ENCODE assay signal across 1 cellular context in the genomic region with DNA sequence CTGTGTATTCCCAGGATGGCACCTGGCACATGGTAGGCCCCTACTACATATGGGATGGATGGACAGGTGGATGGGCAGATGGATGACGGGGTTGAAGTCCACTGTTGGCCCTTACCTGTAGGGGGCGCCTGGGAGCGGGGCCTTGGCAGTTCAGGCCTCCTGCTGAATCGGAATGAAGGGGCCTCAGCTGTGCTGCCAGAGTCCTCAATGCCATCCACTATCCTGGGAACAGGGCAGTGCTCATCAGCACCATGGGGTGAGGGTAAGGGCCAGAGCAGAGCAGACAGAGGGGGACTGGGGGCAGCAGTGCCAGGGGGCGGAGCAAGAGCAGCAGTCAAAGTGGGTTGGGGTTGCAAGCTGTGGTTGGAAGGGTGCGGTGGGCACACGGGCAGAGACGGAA.
TF ChIP-seq lines count a peak whose summit lies in the region.

No MANE protein-coding gene starts in this region.

TF ChIP-seq in HepG2, 621 proteins besides CTCF, POLR2A, EP300 and RAD21 (continues in another document):
- TF ChIP-seq, protein P1, sequence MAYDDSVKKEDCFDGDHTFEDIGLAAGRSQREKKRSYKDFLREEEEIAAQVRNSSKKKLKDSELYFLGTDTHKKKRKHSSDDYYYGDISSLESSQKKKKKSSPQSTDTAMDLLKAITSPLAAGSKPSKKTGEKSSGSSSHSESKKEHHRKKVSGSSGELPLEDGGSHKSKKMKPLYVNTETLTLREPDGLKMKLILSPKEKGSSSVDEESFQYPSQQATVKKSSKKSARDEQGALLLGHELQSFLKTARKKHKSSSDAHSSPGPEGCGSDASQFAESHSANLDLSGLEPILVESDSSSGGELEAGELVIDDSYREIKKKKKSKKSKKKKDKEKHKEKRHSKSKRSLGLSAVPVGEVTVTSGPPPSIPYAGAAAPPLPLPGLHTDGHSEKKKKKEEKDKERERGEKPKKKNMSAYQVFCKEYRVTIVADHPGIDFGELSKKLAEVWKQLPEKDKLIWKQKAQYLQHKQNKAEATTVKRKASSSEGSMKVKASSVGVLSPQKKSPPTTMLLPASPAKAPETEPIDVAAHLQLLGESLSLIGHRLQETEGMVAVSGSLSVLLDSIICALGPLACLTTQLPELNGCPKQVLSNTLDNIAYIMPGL (CRISPR knock-in tag; IDR thresholded peaks at IDR 0.05; ENCODE audit: borderline replicate concordance in 1 of 2, low read depth in 1 of 2): 0 out of 4 replicates have a peak, but pooled peaks of 1 of the 2 experiments have one; percentile 27
- TF ChIP-seq MXD4 (CRISPR knock-in tag; IDR thresholded peaks at IDR 0.05) (no peak), ARID5B (CRISPR knock-in tag; IDR thresholded peaks at IDR 0.05) (0 out of 2 replicates have a peak, but pooled peaks have one; percentile 22), ZNF547 (CRISPR knock-in tag; IDR thresholded peaks at IDR 0.05) (no peak), ZNF616 (CRISPR knock-in tag; IDR thresholded peaks at IDR 0.05; ENCODE audit: low read depth) (no peak), ZNF75D (CRISPR knock-in tag; IDR thresholded peaks at IDR 0.05; ENCODE audit: borderline replicate concordance) (no peak), ZSCAN21 (CRISPR knock-in tag; IDR thresholded peaks at IDR 0.05; ENCODE audit: borderline replicate concordance) (no peak), PHF5A (CRISPR knock-in tag; IDR thresholded peaks at IDR 0.05; ENCODE audit: low read depth, unreplicated experiment) (no peak), ADNP (CRISPR knock-in tag; IDR thresholded peaks at IDR 0.05) (0 out of 2 replicates have a peak, but pooled peaks have one; percentile 25), ZNF558 (CRISPR knock-in tag; IDR thresholded peaks at IDR 0.05; ENCODE audit: borderline replicate concordance) (no peak), SALL2 (CRISPR knock-in tag; IDR thresholded peaks at IDR 0.05) (0 out of 2 replicates have a peak, but pooled peaks have one; percentile 22), ZMYM3 (CRISPR knock-in tag; IDR thresholded peaks at IDR 0.05) (peak; percentile 34; the same call in 1 of the 2 replicates), SALL1 (CRISPR knock-in tag; IDR thresholded peaks at IDR 0.05) (0 out of 2 replicates have a peak, but pooled peaks have one; percentile 24), ZNF441 (CRISPR knock-in tag; IDR thresholded peaks at IDR 0.05; ENCODE audit: borderline replicate concordance) (no peak), ZFY (CRISPR knock-in tag; IDR thresholded peaks at IDR 0.05) (peak; percentile 55), MTERF4 (CRISPR knock-in tag; IDR thresholded peaks at IDR 0.05) (0 out of 2 replicates have a peak, but pooled peaks have one; percentile 16), RXRA (CRISPR knock-in tag; IDR thresholded peaks at IDR 0.05) (0 out of 2 replicates have a peak, but pooled peaks have one; percentile 21), GATAD2A (CRISPR knock-in tag; IDR thresholded peaks at IDR 0.05) (peak; percentile 41; the same call in 1 of the 2 replicates), NR0B2 (CRISPR knock-in tag; IDR thresholded peaks at IDR 0.05) (peak; percentile 18; the same call in 1 of the 2 replicates), ZNF446 (CRISPR knock-in tag; IDR thresholded peaks at IDR 0.05) (no peak), SMAD1 (CRISPR knock-in tag; IDR thresholded peaks at IDR 0.05; ENCODE audit: borderline replicate concordance, low read depth) (no peak), ZFP91 (CRISPR knock-in tag; IDR thresholded peaks at IDR 0.05; ENCODE audit: borderline replicate concordance) (peak; percentile 44; the same call in 1 of the 2 replicates), NRL (CRISPR knock-in tag; IDR thresholded peaks at IDR 0.05; ENCODE audit: borderline replicate concordance) (peak; percentile 70; the same call in 1 of the 2 replicates), GZF1 (CRISPR knock-in tag; IDR thresholded peaks at IDR 0.05) (no peak), KDM6A (CRISPR knock-in tag; IDR thresholded peaks at IDR 0.05; ENCODE audit: low read depth) (no peak), HNRNPL (IDR thresholded peaks at IDR 0.05; ENCODE audit: low read depth, low read length) (peak; percentile 77; the same call in 1 of the 2 replicates), ZC3H13 (CRISPR knock-in tag; IDR thresholded peaks at IDR 0.05) (no peak), STAG1 (CRISPR knock-in tag; IDR thresholded peaks at IDR 0.05) (peak; percentile 43; the same call in 1 of the 2 replicates), ZFX (CRISPR knock-in tag; IDR thresholded peaks at IDR 0.05; ENCODE audit: low read depth) (peak; percentile 52; the same call in 1 of the 2 replicates)
- TF ChIP-seq, protein P2, sequence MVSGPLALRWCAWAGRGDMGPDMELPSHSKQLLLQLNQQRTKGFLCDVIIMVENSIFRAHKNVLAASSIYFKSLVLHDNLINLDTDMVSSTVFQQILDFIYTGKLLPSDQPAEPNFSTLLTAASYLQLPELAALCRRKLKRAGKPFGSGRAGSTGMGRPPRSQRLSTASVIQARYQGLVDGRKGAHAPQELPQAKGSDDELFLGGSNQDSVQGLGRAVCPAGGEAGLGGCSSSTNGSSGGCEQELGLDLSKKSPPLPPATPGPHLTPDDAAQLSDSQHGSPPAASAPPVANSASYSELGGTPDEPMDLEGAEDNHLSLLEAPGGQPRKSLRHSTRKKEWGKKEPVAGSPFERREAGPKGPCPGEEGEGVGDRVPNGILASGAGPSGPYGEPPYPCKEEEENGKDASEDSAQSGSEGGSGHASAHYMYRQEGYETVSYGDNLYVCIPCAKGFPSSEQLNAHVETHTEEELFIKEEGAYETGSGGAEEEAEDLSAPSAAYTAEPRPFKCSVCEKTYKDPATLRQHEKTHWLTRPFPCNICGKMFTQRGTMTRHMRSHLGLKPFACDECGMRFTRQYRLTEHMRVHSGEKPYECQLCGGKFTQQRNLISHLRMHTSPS (CRISPR knock-in tag; IDR thresholded peaks at IDR 0.05; ENCODE audit: low read depth): peak; percentile 44; the same call in 1 of the 2 replicates
- TF ChIP-seq, protein P3, sequence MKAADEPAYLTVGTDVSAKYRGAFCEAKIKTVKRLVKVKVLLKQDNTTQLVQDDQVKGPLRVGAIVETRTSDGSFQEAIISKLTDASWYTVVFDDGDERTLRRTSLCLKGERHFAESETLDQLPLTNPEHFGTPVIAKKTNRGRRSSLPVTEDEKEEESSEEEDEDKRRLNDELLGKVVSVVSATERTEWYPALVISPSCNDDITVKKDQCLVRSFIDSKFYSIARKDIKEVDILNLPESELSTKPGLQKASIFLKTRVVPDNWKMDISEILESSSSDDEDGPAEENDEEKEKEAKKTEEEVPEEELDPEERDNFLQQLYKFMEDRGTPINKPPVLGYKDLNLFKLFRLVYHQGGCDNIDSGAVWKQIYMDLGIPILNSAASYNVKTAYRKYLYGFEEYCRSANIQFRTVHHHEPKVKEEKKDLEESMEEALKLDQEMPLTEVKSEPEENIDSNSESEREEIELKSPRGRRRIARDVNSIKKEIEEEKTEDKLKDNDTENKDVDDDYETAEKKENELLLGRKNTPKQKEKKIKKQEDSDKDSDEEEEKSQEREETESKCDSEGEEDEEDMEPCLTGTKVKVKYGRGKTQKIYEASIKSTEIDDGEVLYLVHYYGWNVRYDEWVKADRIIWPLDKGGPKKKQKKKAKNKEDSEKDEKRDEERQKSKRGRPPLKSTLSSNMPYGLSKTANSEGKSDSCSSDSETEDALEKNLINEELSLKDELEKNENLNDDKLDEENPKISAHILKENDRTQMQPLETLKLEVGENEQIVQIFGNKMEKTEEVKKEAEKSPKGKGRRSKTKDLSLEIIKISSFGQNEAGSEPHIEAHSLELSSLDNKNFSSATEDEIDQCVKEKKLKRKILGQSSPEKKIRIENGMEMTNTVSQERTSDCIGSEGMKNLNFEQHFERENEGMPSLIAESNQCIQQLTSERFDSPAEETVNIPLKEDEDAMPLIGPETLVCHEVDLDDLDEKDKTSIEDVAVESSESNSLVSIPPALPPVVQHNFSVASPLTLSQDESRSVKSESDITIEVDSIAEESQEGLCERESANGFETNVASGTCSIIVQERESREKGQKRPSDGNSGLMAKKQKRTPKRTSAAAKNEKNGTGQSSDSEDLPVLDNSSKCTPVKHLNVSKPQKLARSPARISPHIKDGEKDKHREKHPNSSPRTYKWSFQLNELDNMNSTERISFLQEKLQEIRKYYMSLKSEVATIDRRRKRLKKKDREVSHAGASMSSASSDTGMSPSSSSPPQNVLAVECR (CRISPR knock-in tag; IDR thresholded peaks at IDR 0.05; ENCODE audit: borderline replicate concordance): no peak
- TF ChIP-seq, protein P4, sequence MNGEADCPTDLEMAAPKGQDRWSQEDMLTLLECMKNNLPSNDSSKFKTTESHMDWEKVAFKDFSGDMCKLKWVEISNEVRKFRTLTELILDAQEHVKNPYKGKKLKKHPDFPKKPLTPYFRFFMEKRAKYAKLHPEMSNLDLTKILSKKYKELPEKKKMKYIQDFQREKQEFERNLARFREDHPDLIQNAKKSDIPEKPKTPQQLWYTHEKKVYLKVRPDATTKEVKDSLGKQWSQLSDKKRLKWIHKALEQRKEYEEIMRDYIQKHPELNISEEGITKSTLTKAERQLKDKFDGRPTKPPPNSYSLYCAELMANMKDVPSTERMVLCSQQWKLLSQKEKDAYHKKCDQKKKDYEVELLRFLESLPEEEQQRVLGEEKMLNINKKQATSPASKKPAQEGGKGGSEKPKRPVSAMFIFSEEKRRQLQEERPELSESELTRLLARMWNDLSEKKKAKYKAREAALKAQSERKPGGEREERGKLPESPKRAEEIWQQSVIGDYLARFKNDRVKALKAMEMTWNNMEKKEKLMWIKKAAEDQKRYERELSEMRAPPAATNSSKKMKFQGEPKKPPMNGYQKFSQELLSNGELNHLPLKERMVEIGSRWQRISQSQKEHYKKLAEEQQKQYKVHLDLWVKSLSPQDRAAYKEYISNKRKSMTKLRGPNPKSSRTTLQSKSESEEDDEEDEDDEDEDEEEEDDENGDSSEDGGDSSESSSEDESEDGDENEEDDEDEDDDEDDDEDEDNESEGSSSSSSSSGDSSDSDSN (CRISPR knock-in tag; IDR thresholded peaks at IDR 0.05): 0 out of 2 replicates have a peak, but pooled peaks have one; percentile 25
- TF ChIP-seq, protein P5, sequence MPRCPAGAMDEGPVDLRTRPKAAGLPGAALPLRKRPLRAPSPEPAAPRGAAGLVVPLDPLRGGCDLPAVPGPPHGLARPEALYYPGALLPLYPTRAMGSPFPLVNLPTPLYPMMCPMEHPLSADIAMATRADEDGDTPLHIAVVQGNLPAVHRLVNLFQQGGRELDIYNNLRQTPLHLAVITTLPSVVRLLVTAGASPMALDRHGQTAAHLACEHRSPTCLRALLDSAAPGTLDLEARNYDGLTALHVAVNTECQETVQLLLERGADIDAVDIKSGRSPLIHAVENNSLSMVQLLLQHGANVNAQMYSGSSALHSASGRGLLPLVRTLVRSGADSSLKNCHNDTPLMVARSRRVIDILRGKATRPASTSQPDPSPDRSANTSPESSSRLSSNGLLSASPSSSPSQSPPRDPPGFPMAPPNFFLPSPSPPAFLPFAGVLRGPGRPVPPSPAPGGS (CRISPR knock-in tag; IDR thresholded peaks at IDR 0.05): 0 out of 2 replicates have a peak, but pooled peaks have one; percentile 32
